In genomic region chr4:143907811-143908210, GRCh38 we compare ENCODE assay signal across 9 cellular contexts. TPM values are rescaled to one million over a fixed set of nuclear protein-coding genes. Genes with fewer than 3 reads are reported as not detected.
DNase-seq lines count a peak whose midpoint lies in the region; ATAC-seq and TF ChIP-seq lines count a peak whose summit lies in the region.
"Not testable (repeated sequence)": the region's sequence is repeated elsewhere in the genome, so short reads cannot be mapped to it uniquely, and the experiment has no call there.
"Had no signal": no experiment of that assay in that cellular context is flagged by ENCODE, and none has a peak within 500 bp of the region (broad histone marks: within the 10 kb centered on the region; RNA-seq: fewer than 3 reads in every experiment).

No MANE protein-coding gene starts in this region.

- not testable (repeated sequence) for H3K36me3 ChIP-seq in BJ (ENCODE audit: control insufficient read depth, insufficient read depth, low read length)

- ATAC-seq in GM18867 (IDR thresholded peaks at IDR 0.05; ENCODE audit: unreplicated experiment) (peak; percentile 66), HG02571 (IDR thresholded peaks at IDR 0.05; ENCODE audit: unreplicated experiment) (peak; percentile 51), left cardiac atrium (peak in 1 of 2 donors; percentile 61)

- intact Hi-C loops in left cardiac atrium (cut with DNase I): loop anchor here in 1 of 2 donors (5.0 kb wide), 1 partner anchor 351 kb away; no protein-coding TSS in a partner anchor

- CTCF ChIA-PET in BJ (lab: Yijun Ruan, JAX): not testable (repeated sequence)

- H3K4me3 ChIP-seq in BJ (ENCODE audit: low read depth, low read length): not testable (repeated sequence)

- TF ChIP-seq CTCF in BJ (IDR thresholded peaks at IDR 0.05; ENCODE audit: insufficient read depth, low read depth, low read length): peak; percentile 32; the same call in 1 of the 2 replicates

- POLR2A ChIA-PET in BJ (lab: Charles Lee): not testable (repeated sequence)

- not testable (repeated sequence) for DNase-seq in BJ (ENCODE audit: low read depth)
- DNase-seq in HT-29 (ENCODE audit: low spot score): peak; percentile 15
- peak; percentile 75 for DNase-seq in OCI-M1 (lab: John Stamatoyannopoulos, UW)
- peak; percentile 7 for DNase-seq in amniotic stem cell (lab: John Stamatoyannopoulos, UW)
- peak; percentile 15 for DNase-seq in left cardiac atrium
- DNase-seq in putamen (ENCODE audit: low spot score): peak; percentile 4

- H3K27me3 ChIP-seq in BJ (ENCODE audit: control insufficient read depth, insufficient read depth, low read length): not testable (repeated sequence)

RNA-seq across cellular contexts. Expression of gene GYPE, which starts 2.5 kb away (rescaled TPM):
- polyA plus RNA-seq in BJ (2011; rRNA removed): 1.4 and 3.2 TPM in 2 replicates
- polyA minus RNA-seq in BJ (2011; rRNA and poly(A)+ RNA removed): 1.0 and 2.4 TPM in 2 replicates
- total RNA-seq in HT-29 (2014; rRNA removed; shearing (Covaris generic)): not detected in 2 replicates
- total RNA-seq in left cardiac atrium: 1 to 10 TPM in 1 of 2 donors, under 1 TPM in 1; 0.74 to 1.3 TPM
- total RNA-seq: glomerular endothelial cell had no signal
